Comparison of ENCODE assay signal across 16 cellular contexts in genomic region chr6:148345176-148345575, GRCh38. TPM values are rescaled to one million over a fixed set of nuclear protein-coding genes. Genes with fewer than 3 reads are reported as not detected.
DNase-seq lines count a peak whose midpoint lies in the region; ATAC-seq and TF ChIP-seq lines count a peak whose summit lies in the region.
"Had no signal": no experiment of that assay in that cellular context is flagged by ENCODE, and none has a peak within 500 bp of the region (broad histone marks: within the 10 kb centered on the region; RNA-seq: fewer than 3 reads in every experiment).

No MANE protein-coding gene starts in this region.

- H3K9ac ChIP-seq in HUES48 (ENCODE audit: low read depth, low read length) (no peak overlapping the region), smooth muscle cell (ENCODE audit: low read depth) (no peak overlapping the region)
- H3K9ac ChIP-seq: BLaER1 treated with 17β-estradiol and CSF1 and Interleukin-3, amounts not matched to agents 10 nM and 100 nM had no signal

- H3K36me3 ChIP-seq in HUES48 (ENCODE audit: control insufficient read depth, insufficient read depth, low read length) (no peaks in the 10 kb centered on the region), smooth muscle cell (ENCODE audit: low read depth) (no peaks in the 10 kb centered on the region)
- H3K36me3 ChIP-seq: BLaER1 treated with 17β-estradiol and CSF1 and Interleukin-3, amounts not matched to agents 10 nM and 100 nM; ovary had no signal

- H3K27me3 Mint-ChIP-seq in chondrocyte (ENCODE audit: low read depth) = no peaks in the 10 kb centered on the region
- H3K27me3 Mint-ChIP-seq in activated CD4-positive, alpha-beta T cell treated with anti-CD3 and anti-CD28 coated beads, Interleukin-2, amount 10 ng/mL, durations not matched to agents 7 days and 5 days = peaks cover 58% of the 10 kb centered on the region

- DNase-seq in chondrocyte (ENCODE audit: low spot score) = no peak
- peak; percentile 56 for DNase-seq in islet precursor cell
- DNase-seq in smooth muscle cell (lab: John Stamatoyannopoulos, UW; ENCODE audit: unreplicated experiment) = no peak
- no peak for DNase-seq in activated CD4-positive, alpha-beta T cell treated with anti-CD3 and anti-CD28 coated beads, Interleukin-2, amount 10 ng/mL, durations not matched to agents 7 days and 5 days
- DNase-seq in SIG-M5 treated with dmso at 0.1 percent for 504 hours (lab: John Stamatoyannopoulos, UW; ENCODE audit: unreplicated experiment) = no peak
- DNase-seq: cerebellar nuclear complex, left colon, NCI-H1092 treated with DMSO at 0.1 percent for 48 hours, NCI-H748 treated with DMSO at 0.1 percent for 48 hours, ovary, SHP77 had no signal

- H4K20me1 ChIP-seq in smooth muscle cell (ENCODE audit: low read depth) = peaks cover 13% of the 10 kb centered on the region
- H4K20me1 ChIP-seq: BLaER1 treated with 17β-estradiol and CSF1 and Interleukin-3, amounts not matched to agents 10 nM and 100 nM had no signal

- H3K4me2 ChIP-seq in smooth muscle cell = no peak overlapping the region

- H3K27ac ChIP-seq in HUES48 (ENCODE audit: low read depth, low read length) (peak overlapping the region; percentile 93), smooth muscle cell (ENCODE audit: low read depth) (no peak overlapping the region)
- H3K27ac ChIP-seq: BLaER1 treated with 17β-estradiol and CSF1 and Interleukin-3, amounts not matched to agents 10 nM and 100 nM; ovary had no signal

- H3K4me1 ChIP-seq in HUES48 (ENCODE audit: control insufficient read depth, insufficient read depth, low read length) (peaks cover 63% of the 10 kb centered on the region), smooth muscle cell (ENCODE audit: low read depth) (peaks cover 45% of the 10 kb centered on the region)

- no peaks in the 10 kb centered on the region for H3K27me3 ChIP-seq in HUES48 (ENCODE audit: control insufficient read depth, insufficient read depth, low read length)
- H3K27me3 ChIP-seq in smooth muscle cell (ENCODE audit: low read depth) = no peaks in the 10 kb centered on the region
- H3K27me3 ChIP-seq: ovary had no signal

- H3K4me3 ChIP-seq in HUES48 (ENCODE audit: low read depth, low read length) (peak overlapping the region; percentile 27; the same call in 1 of the 2 replicates), smooth muscle cell (peak overlapping the region; percentile 12)
- H3K4me3 ChIP-seq: ovary had no signal

- POLR2A ChIA-PET in activated CD4-positive, alpha-beta T cell treated with anti-CD3 and anti-CD28 coated beads, Interleukin-2, amount 10 ng/mL, durations not matched to agents 7 days and 5 days (lab: Charles Lee) = no interaction called here

- ATAC-seq in GM21576 (IDR thresholded peaks at IDR 0.05; ENCODE audit: unreplicated experiment) (no peak), GM19351 (IDR thresholded peaks at IDR 0.05; ENCODE audit: unreplicated experiment) (no peak)
- ATAC-seq: left colon had no signal

- peaks cover 66% of the 10 kb centered on the region for H3K4me1 Mint-ChIP-seq in chondrocyte (ENCODE audit: low read depth)
- H3K4me1 Mint-ChIP-seq in activated CD4-positive, alpha-beta T cell treated with anti-CD3 and anti-CD28 coated beads, Interleukin-2, amount 10 ng/mL, durations not matched to agents 7 days and 5 days = peaks cover 17% of the 10 kb centered on the region

- H3K79me2 ChIP-seq in smooth muscle cell (ENCODE audit: low read depth) = peaks cover 27% of the 10 kb centered on the region

- H3K27ac Mint-ChIP-seq in chondrocyte (ENCODE audit: unreplicated experiment) = peak overlapping the region; percentile 32
- H3K27ac Mint-ChIP-seq in activated CD4-positive, alpha-beta T cell treated with anti-CD3 and anti-CD28 coated beads, Interleukin-2, amount 10 ng/mL, durations not matched to agents 7 days and 5 days = no peak overlapping the region
- H3K27ac Mint-ChIP-seq: activated naive CD4-positive, alpha-beta T cell treated with anti-CD3 and anti-CD28 coated beads, Interleukin-2, amount 50 U/mL, for 24 hours had no signal

- no peaks in the 10 kb centered on the region for H3K9me3 Mint-ChIP-seq in chondrocyte (ENCODE audit: low read depth)
- no peaks in the 10 kb centered on the region for H3K9me3 Mint-ChIP-seq in activated CD4-positive, alpha-beta T cell treated with anti-CD3 and anti-CD28 coated beads, Interleukin-2, amount 10 ng/mL, durations not matched to agents 7 days and 5 days
- H3K9me3 Mint-ChIP-seq: activated naive CD4-positive, alpha-beta T cell treated with anti-CD3 and anti-CD28 coated beads, Interleukin-2, amount 50 U/mL, for 24 hours had no signal

- CTCF ChIA-PET in activated CD4-positive, alpha-beta T cell treated with anti-CD3 and anti-CD28 coated beads, Interleukin-2, amount 10 ng/mL, durations not matched to agents 7 days and 5 days (lab: Charles Lee) = no interaction called here

- peaks cover 5% of the 10 kb centered on the region for H3F3A ChIP-seq in smooth muscle cell (ENCODE audit: low read depth)

- TF ChIP-seq CTCF in chondrocyte (IDR thresholded peaks at IDR 0.05) = no peak
- no peak for TF ChIP-seq CTCF in smooth muscle cell (IDR thresholded peaks at IDR 0.05; ENCODE audit: borderline replicate concordance, insufficient read depth, poor library complexity, severe bottlenecking)

- no peak overlapping the region for H2AFZ ChIP-seq in smooth muscle cell (ENCODE audit: low read depth)

- peaks cover 4% of the 10 kb centered on the region for H3K36me3 Mint-ChIP-seq in chondrocyte (ENCODE audit: low read depth)
- H3K36me3 Mint-ChIP-seq in activated CD4-positive, alpha-beta T cell treated with anti-CD3 and anti-CD28 coated beads, Interleukin-2, amount 10 ng/mL, durations not matched to agents 7 days and 5 days (ENCODE audit: low read depth) = no peaks in the 10 kb centered on the region
- H3K36me3 Mint-ChIP-seq: activated naive CD4-positive, alpha-beta T cell treated with anti-CD3 and anti-CD28 coated beads, Interleukin-2, amount 50 U/mL, for 24 hours had no signal

- 56% methylated on average over 1 of the region's 1 CpG for WGBS in smooth muscle cell (ENCODE audit: low lambda C conversion rate)

- peak overlapping the region; percentile 3 for H3K4me3 Mint-ChIP-seq in chondrocyte (ENCODE audit: unreplicated experiment)
- H3K4me3 Mint-ChIP-seq in activated CD4-positive, alpha-beta T cell treated with anti-CD3 and anti-CD28 coated beads, Interleukin-2, amount 10 ng/mL, durations not matched to agents 7 days and 5 days = no peak overlapping the region
- H3K4me3 Mint-ChIP-seq: activated naive CD4-positive, alpha-beta T cell treated with anti-CD3 and anti-CD28 coated beads, Interleukin-2, amount 50 U/mL, for 24 hours had no signal

- H3K9me3 ChIP-seq in HUES48 (ENCODE audit: control insufficient read depth, insufficient read depth, low read length) (no peaks in the 10 kb centered on the region), smooth muscle cell (replicated peaks; ENCODE audit: low read depth) (no peaks in the 10 kb centered on the region)
- H3K9me3 ChIP-seq: ovary had no signal

RNA-seq across cellular contexts. Expression of gene SASH1, which starts 2.5 kb away (rescaled TPM):
- total RNA-seq in chondrocyte (54.2 to 89.3 TPM (median 82.9 TPM) in 3 replicates), smooth muscle cell (16.2 and 21.2 TPM in 2 replicates)
- 12.7 and 13.3 TPM in 2 replicates for polyA plus RNA-seq in smooth muscle cell
- under 1 TPM; 0.47 to 0.50 TPM for total RNA-seq in activated CD4-positive, alpha-beta T cell treated with anti-CD3 and anti-CD28 coated beads, Interleukin-2, amount 10 ng/mL, durations not matched to agents 7 days and 5 days

Comparison
In these comparisons a context has a peak if more than half of its experiments do, and no peak if none do; other contexts are left out.
1. RNA of gene SASH1, which starts 2.5 kb away (total RNA-seq): 54.2 to 89.3 TPM in chondrocyte and 16.2 to 21.2 TPM in smooth muscle cell; 0.47 to 0.50 TPM in activated CD4-positive, alpha-beta T cell treated with anti-CD3 and anti-CD28 coated beads, Interleukin-2, amount 10 ng/mL, durations not matched to agents 7 days and 5 days; every median in the first group is over 10 times any median in the second.